ENCODE assay signal across 27 cellular contexts in genomic region chr11:61380914-61381313, GRCh38.
"Had no signal": no experiment of that assay in that cellular context is flagged by ENCODE, and none has a peak within 500 bp of the region (broad histone marks: within the 10 kb centered on the region; RNA-seq: fewer than 3 reads in every experiment).

No MANE protein-coding gene starts in this region.

- ATAC-seq: naive thymus-derived CD4-positive, alpha-beta T cell; natural killer cell; psoas muscle; right cardiac atrium; right lobe of liver; stimulated activated effector memory CD8-positive, alpha-beta T cell treated with anti-CD3 and anti-CD28 coated beads, Interleukin-12 subunit alpha, Interleukin-12 subunit beta, amount 100 ng/mL, for 72 hours; stimulated activated naive B cell treated with anti-CD40 and anti-IgM and Interleukin-4, amounts not matched to agents 10 μg/mL and 1 μg/mL and 100 μg/mL, for 72 hours had no signal

- H3K36me3 Mint-ChIP-seq: natural killer cell had no signal

- H3K27me3 ChIP-seq: neural progenitor cell, ovary, right lobe of liver, stomach, thyroid gland, tibial nerve, vagina had no signal

- H3K36me3 ChIP-seq: neural progenitor cell, ovary, right lobe of liver, thyroid gland, vagina had no signal

- H3K9ac ChIP-seq: neural progenitor cell, parathyroid adenoma had no signal

- H3K4me3 ChIP-seq: neural progenitor cell, ovary, psoas muscle, right lobe of liver, skin epidermis, stomach, thoracic aorta, thyroid gland, tibial nerve, vagina had no signal

- H3K79me2 ChIP-seq: parathyroid adenoma had no signal

- H3K27me3 Mint-ChIP-seq: naive thymus-derived CD4-positive, alpha-beta T cell; progenitor cell of endocrine pancreas; stimulated activated naive B cell treated with anti-CD40 and anti-IgM and Interleukin-4, amounts not matched to agents 10 μg/mL and 1 μg/mL and 100 μg/mL, for 72 hours; stimulated activated naive CD8-positive, alpha-beta T cell treated with anti-CD3 and anti-CD28 coated beads, Interleukin-15, Interleukin-2, amounts not matched to agents 100 ng/mL and 50 ng/mL, for 24 hours; type B pancreatic cell had no signal

- H3K27ac ChIP-seq: neural progenitor cell, ovary, parathyroid adenoma, psoas muscle, right lobe of liver, stomach, thoracic aorta, thyroid gland, tibial nerve, vagina had no signal

- DNase-seq: naive thymus-derived CD4-positive, alpha-beta T cell; natural killer cell; occipital lobe; ovary; posterior cingulate gyrus; psoas muscle; right cardiac atrium; right lobe of liver; stimulated activated CD4-positive, alpha-beta T cell treated with anti-CD3 and anti-CD28 coated beads, Interleukin-15, amount 100 ng/mL, for 24 hours; stimulated activated CD4-positive, alpha-beta T cell treated with anti-CD3 and anti-CD28 coated beads, Interleukin-2, amount 100 ng/mL, for 24 hours; stimulated activated CD4-positive, alpha-beta T cell treated with anti-CD3 and anti-CD28 coated beads, Interleukin-2, amount 100 ng/mL, for 48 hours; stimulated activated CD4-positive, alpha-beta T cell treated with anti-CD3 and anti-CD28 coated beads, Interleukin-4, amount 100 ng/mL, for 24 hours; stimulated activated naive B cell treated with anti-CD40 and anti-IgM and Interleukin-4, amounts not matched to agents 10 μg/mL and 1 μg/mL and 100 μg/mL, for 72 hours; stimulated activated naive CD4-positive, alpha-beta T cell treated with Interleukin-2 at 50 U/mL for 16 hours; stomach; thyroid gland had no signal

- H3K4me1 ChIP-seq: neural progenitor cell, parathyroid adenoma, thyroid gland had no signal

- H3K27ac Mint-ChIP-seq: naive thymus-derived CD4-positive, alpha-beta T cell; natural killer cell; nephron; neural progenitor cell; progenitor cell of endocrine pancreas; stimulated activated effector memory CD8-positive, alpha-beta T cell treated with anti-CD3 and anti-CD28 coated beads, Interleukin-12 subunit alpha, Interleukin-12 subunit beta, amount 100 ng/mL, for 72 hours; stimulated activated naive B cell treated with anti-CD40 and anti-IgM and Interleukin-4, amounts not matched to agents 10 μg/mL and 1 μg/mL and 100 μg/mL, for 72 hours; stimulated activated naive CD8-positive, alpha-beta T cell treated with anti-CD3 and anti-CD28 coated beads, Interleukin-15, Interleukin-2, amounts not matched to agents 100 ng/mL and 50 ng/mL, for 24 hours; type B pancreatic cell had no signal

- H3K9me3 ChIP-seq: ovary, psoas muscle, stomach, thoracic aorta, thyroid gland, tibial nerve, vagina had no signal

- H3K9me3 Mint-ChIP-seq: naive thymus-derived CD4-positive, alpha-beta T cell; natural killer cell; nephron; neural progenitor cell; stimulated activated effector memory CD8-positive, alpha-beta T cell treated with anti-CD3 and anti-CD28 coated beads, Interleukin-12 subunit alpha, Interleukin-12 subunit beta, amount 100 ng/mL, for 72 hours; stimulated activated naive B cell treated with anti-CD40 and anti-IgM and Interleukin-4, amounts not matched to agents 10 μg/mL and 1 μg/mL and 100 μg/mL, for 72 hours; stimulated activated naive CD8-positive, alpha-beta T cell treated with anti-CD3 and anti-CD28 coated beads, Interleukin-15, Interleukin-2, amounts not matched to agents 100 ng/mL and 50 ng/mL, for 24 hours; type B pancreatic cell had no signal

- H3K4me2 ChIP-seq: neural progenitor cell had no signal

- H2AFZ ChIP-seq: neural progenitor cell, parathyroid adenoma had no signal

- H3K4me3 Mint-ChIP-seq: naive thymus-derived CD4-positive, alpha-beta T cell; natural killer cell; nephron; neural progenitor cell; stimulated activated effector memory CD8-positive, alpha-beta T cell treated with anti-CD3 and anti-CD28 coated beads, Interleukin-12 subunit alpha, Interleukin-12 subunit beta, amount 100 ng/mL, for 72 hours; stimulated activated naive B cell treated with anti-CD40 and anti-IgM and Interleukin-4, amounts not matched to agents 10 μg/mL and 1 μg/mL and 100 μg/mL, for 72 hours; stimulated activated naive CD8-positive, alpha-beta T cell treated with anti-CD3 and anti-CD28 coated beads, Interleukin-15, Interleukin-2, amounts not matched to agents 100 ng/mL and 50 ng/mL, for 24 hours; type B pancreatic cell had no signal
